9 cellular contexts compared by ENCODE assay signal in genomic region chrX:51891821-51892551, GRCh38. TPM values are rescaled to one million over a fixed set of nuclear protein-coding genes. Genes with fewer than 3 reads are reported as not detected.
A peak's percentile ranks its signal among the peaks of the same experiment; 100 is the strongest.
DNase-seq lines count a peak whose midpoint lies in the region; TF ChIP-seq lines count a peak whose summit lies in the region.
"Had no signal": no experiment of that assay in that cellular context is flagged by ENCODE, and none has a peak within 500 bp of the region (broad histone marks: within the 10 kb centered on the region; RNA-seq: fewer than 3 reads in every experiment).

No MANE protein-coding gene starts in this region.

- H3K79me1 ChIP-seq in mesenchymal stem cell (replicated peaks; ENCODE audit: low read length, poor library complexity, severe bottlenecking): no peaks in the 10 kb centered on the region

- H3K36me3 ChIP-seq in MG63 (peaks cover 7% of the 10 kb centered on the region), mesenchymal stem cell (ENCODE audit: control insufficient read depth in 1 of 2, insufficient read depth in 2 of 2, low read depth in 1 of 2, low read length in 2 of 2) (peaks cover 17 to 18% of the 10 kb centered on the region in 2 experiments), PC-9 (ENCODE audit: low read depth) (no peaks in the 10 kb centered on the region)

- no peak overlapping the region for H2BK5ac ChIP-seq in mesenchymal stem cell (ENCODE audit: low read depth, low read length, poor library complexity, severe bottlenecking)

- no peak overlapping the region for H4K8ac ChIP-seq in mesenchymal stem cell (ENCODE audit: low read length)

- no peak for TF ChIP-seq CTCF in PC-9 (conservative IDR thresholded peaks at IDR 0.05)

- no peak overlapping the region for H3K4ac ChIP-seq in mesenchymal stem cell (ENCODE audit: low read depth in 1 of 2, low read length in 2 of 2)

- H3K4me1 ChIP-seq in mesenchymal stem cell (ENCODE audit: control insufficient read depth, insufficient read depth, low read depth, low read length): peaks cover 13% of the 10 kb centered on the region
- no peaks in the 10 kb centered on the region for H3K4me1 ChIP-seq in PC-9 (replicated peaks; ENCODE audit: insufficient read depth)

- DNase-seq in GM03348 (ENCODE audit: low spot score): peak; percentile 59
- peak; percentile 64 for DNase-seq in MG63
- peak; percentile 77 for DNase-seq in astrocyte of the hippocampus (ENCODE audit: low read depth, low spot score)
- peak; percentile 39 for DNase-seq in mesenchymal stem cell
- DNase-seq in ecto neural progenitor cell (ENCODE audit: low spot score): no peak
- no peak for DNase-seq in stimulated activated CD8-positive, alpha-beta memory T cell treated with anti-CD3 and anti-CD28 coated beads, Interleukin-4, amount 100 ng/mL, for 48 hours
- no peak for DNase-seq in HuH-7.5 (ENCODE audit: low spot score)
- DNase-seq in PC-9: no peak

- no peak overlapping the region for H3K23ac ChIP-seq in mesenchymal stem cell (ENCODE audit: low read length in 2 of 2)

- 73% methylated on average over 6 of the region's 6 CpGs for WGBS in mesenchymal stem cell

- no peaks in the 10 kb centered on the region for H3K9me2 ChIP-seq in PC-9 (ENCODE audit: insufficient read depth)

- POLR2A ChIA-PET in PC-9 (lab: Charles Lee; ENCODE audit: unreplicated experiment): interaction anchor here (0.6 kb wide), 1 partner anchor 11 kb away, joined by 10 read pairs; no protein-coding TSS in a partner anchor

- intact Hi-C loops in PC-9 (cut with micrococcal nuclease; ENCODE audit: unreplicated experiment): no loop called here

- H2BK120ac ChIP-seq in mesenchymal stem cell (ENCODE audit: low read depth, low read length): no peak overlapping the region

- H3K27me3 ChIP-seq in MG63 (no peaks in the 10 kb centered on the region), mesenchymal stem cell (ENCODE audit: control insufficient read depth in 1 of 2, insufficient read depth in 1 of 2, low read length in 2 of 2) (no peaks in the 10 kb centered on the region), PC-9 (ENCODE audit: insufficient read depth, low read depth) (no peaks in the 10 kb centered on the region)

- no peaks in the 10 kb centered on the region for H4K20me1 ChIP-seq in PC-9 (ENCODE audit: insufficient read depth)

- H2AK5ac ChIP-seq in mesenchymal stem cell (ENCODE audit: low read length, severe bottlenecking): no peak overlapping the region

- H3K79me2 ChIP-seq in PC-9 (ENCODE audit: low read depth): no peaks in the 10 kb centered on the region

- H3K18ac ChIP-seq in mesenchymal stem cell (ENCODE audit: low read depth in 1 of 2, low read length in 2 of 2): no peak overlapping the region

- no peak overlapping the region for H4K91ac ChIP-seq in mesenchymal stem cell (ENCODE audit: low read length)

- no TSS peak for BruUV-seq in PC-9 (replicated peaks; lab: Mats Ljungman, UMichigan)

- no peak overlapping the region for H2BK15ac ChIP-seq in mesenchymal stem cell (ENCODE audit: low read depth, poor library complexity, severe bottlenecking)

- no peaks in the 10 kb centered on the region for H3F3A ChIP-seq in PC-9 (ENCODE audit: insufficient read depth, low read depth)

- H3K4me2 ChIP-seq in mesenchymal stem cell (ENCODE audit: low read length, poor library complexity, severe bottlenecking) (no peak overlapping the region), PC-9 (no peak overlapping the region)

- no peak overlapping the region for H3K27ac ChIP-seq in mesenchymal stem cell (ENCODE audit: low read length, poor library complexity, severe bottlenecking)
- no peak overlapping the region for H3K27ac ChIP-seq in PC-9

- CTCF ChIA-PET in PC-9 (lab: Charles Lee): no interaction called here

- H3K4me3 ChIP-seq in MG63 (no peak overlapping the region), mesenchymal stem cell (ENCODE audit: insufficient read depth in 1 of 2, low read depth in 1 of 2, low read length in 2 of 2) (peak overlapping the region in 1 of 2 experiments; percentile 49), PC-9 (no peak overlapping the region)
- H3K4me3 ChIP-seq: lung had no signal

- H3K14ac ChIP-seq in mesenchymal stem cell (ENCODE audit: low read length in 2 of 2): no peak overlapping the region

- H3K9ac ChIP-seq in mesenchymal stem cell (ENCODE audit: low read length): peak overlapping the region; percentile 70

- peak overlapping the region in 1 of 2 experiments; percentile 42 for H2BK12ac ChIP-seq in mesenchymal stem cell (ENCODE audit: low read length in 2 of 2)

- H3K9me3 ChIP-seq in MG63 (no peaks in the 10 kb centered on the region), mesenchymal stem cell (ENCODE audit: control insufficient read depth, low read length) (no peaks in the 10 kb centered on the region), PC-9 (ENCODE audit: insufficient read depth, low read depth) (no peaks in the 10 kb centered on the region)

- H2AFZ ChIP-seq in mesenchymal stem cell (ENCODE audit: low read depth, low read length) (no peak overlapping the region), PC-9 (no peak overlapping the region)

RNA-seq across cellular contexts. Expression of gene MAGED1, which starts 1.4 kb away (rescaled TPM):
- 118 and 121 TPM in 2 replicates for total RNA-seq in MG63 (2014; rRNA removed; shearing (Covaris generic); ENCODE audit: low replicate concordance)
- 458 TPM for polyA plus RNA-seq in mesenchymal stem cell (2013, experiment 1 of 2)
- polyA plus RNA-seq in mesenchymal stem cell (2013, experiment 2 of 2): 448 TPM
- total RNA-seq in PC-9 (2021): 118 and 143 TPM in 2 replicates

Comparison
In these comparisons a context has a peak if more than half of its experiments do, and no peak if none do; other contexts are left out.
1. DNase-seq: peak in GM03348 (single experiment), MG63 (single experiment), astrocyte of the hippocampus (single experiment) and mesenchymal stem cell (single experiment); none in ecto neural progenitor cell (single experiment), stimulated activated CD8-positive, alpha-beta memory T cell treated with anti-CD3 and anti-CD28 coated beads, Interleukin-4, amount 100 ng/mL, for 48 hours (single experiment), HuH-7.5 (single experiment) and PC-9 (0 of 2).